In genomic region chr10:11036424-11037011, GRCh38 we compare ENCODE assay signal across 8 cellular contexts. TPM values are rescaled to one million over a fixed set of nuclear protein-coding genes. Genes with fewer than 3 reads are reported as not detected.
DNase-seq lines count a peak whose midpoint lies in the region; ATAC-seq, FAIRE-seq and TF ChIP-seq lines count a peak whose summit lies in the region.

No MANE protein-coding gene starts in this region.

- POLR2A ChIA-PET in HEK293T (lab: Yijun Ruan, JAX) = interaction anchor here (2.2 kb wide), 1 partner anchor 18 kb away, joined by 14 read pairs; the partner anchor contains the start of gene CELF2

- H3K36me3 Mint-ChIP-seq in activated CD4-positive, alpha-beta T cell treated with anti-CD3 and anti-CD28 coated beads, Interleukin-2, amount 10 ng/mL, durations not matched to agents 24 days and 14 days (ENCODE audit: low read depth) = no peaks in the 10 kb centered on the region

- no peaks in the 10 kb centered on the region for H3K9me3 Mint-ChIP-seq in activated CD4-positive, alpha-beta T cell treated with anti-CD3 and anti-CD28 coated beads, Interleukin-2, amount 10 ng/mL, durations not matched to agents 24 days and 14 days

- no peak overlapping the region for H3K9ac ChIP-seq in kidney (ENCODE audit: low read length in 2 of 2)

- FAIRE-seq in kidney (lab: Jason Lieb, UNC) = no peak

- CTCF ChIA-PET in HEK293T (lab: Yijun Ruan, JAX) = interaction anchor here (0.6 to 2.3 kb wide), 3 partner anchors 10 to 462 kb away, joined by 3 to 8 read pairs (median 5); no protein-coding TSS in a partner anchor

- H3K4me3 ChIP-seq in astrocyte of the cerebellum (ENCODE audit: low read depth, low read length) (no peak overlapping the region), kidney (ENCODE audit: low read length in 2 of 2) (no peak overlapping the region)

- no peak overlapping the region for H3K27ac Mint-ChIP-seq in activated CD4-positive, alpha-beta T cell treated with anti-CD3 and anti-CD28 coated beads, Interleukin-2, amount 10 ng/mL, durations not matched to agents 24 days and 14 days

- peaks cover 2% of the 10 kb centered on the region for H3K4me1 Mint-ChIP-seq in activated CD4-positive, alpha-beta T cell treated with anti-CD3 and anti-CD28 coated beads, Interleukin-2, amount 10 ng/mL, durations not matched to agents 24 days and 14 days

- H3K4me3 Mint-ChIP-seq in activated CD4-positive, alpha-beta T cell treated with anti-CD3 and anti-CD28 coated beads, Interleukin-2, amount 10 ng/mL, durations not matched to agents 24 days and 14 days = no peak overlapping the region

- H3K9me3 ChIP-seq in kidney (ENCODE audit: control insufficient read depth in 1 of 2, low read length in 2 of 2) = no peaks in the 10 kb centered on the region

- peaks cover 37% of the 10 kb centered on the region for H3K27me3 Mint-ChIP-seq in activated CD4-positive, alpha-beta T cell treated with anti-CD3 and anti-CD28 coated beads, Interleukin-2, amount 10 ng/mL, durations not matched to agents 24 days and 14 days

- peak; percentile 52 for TF ChIP-seq CTCF in astrocyte of the cerebellum (IDR thresholded peaks at IDR 0.05; ENCODE audit: low read depth, low read length, missing control alignments)
- TF ChIP-seq CTCF in kidney (IDR thresholded peaks at IDR 0.05; ENCODE audit: borderline replicate concordance, extremely low read depth, insufficient read depth) = peak; percentile 29

- H3K4me1 ChIP-seq in kidney (ENCODE audit: control insufficient read depth in 1 of 2, insufficient read depth in 1 of 2, low read depth in 1 of 2, low read length in 2 of 2) = no peaks in the 10 kb centered on the region

- in situ Hi-C loops in astrocyte of the cerebellum (cut with HindIII; ENCODE audit: low sequenced_read_pairs) = no loop called here

- ATAC-seq in HG03432 (IDR thresholded peaks at IDR 0.05; ENCODE audit: unreplicated experiment) (no peak), GM18502 (IDR thresholded peaks at IDR 0.05; ENCODE audit: poor library complexity, unreplicated experiment) (no peak), GM18498 (IDR thresholded peaks at IDR 0.05; ENCODE audit: unreplicated experiment) (no peak)

- H3K36me3 ChIP-seq in kidney (ENCODE audit: control insufficient read depth in 1 of 2, insufficient read depth in 2 of 2, low read length in 2 of 2) = no peaks in the 10 kb centered on the region

- DNase-seq in AG08396 (ENCODE audit: low spot score) (peak; percentile 49), HEK293T (ENCODE audit: extremely low spot score) (peak; percentile 62), astrocyte of the cerebellum (ENCODE audit: low read depth) (peak; percentile 26), kidney (no peak)
- DNase-seq in activated CD4-positive, alpha-beta T cell treated with anti-CD3 and anti-CD28 coated beads, Interleukin-2, amount 10 ng/mL, durations not matched to agents 24 days and 14 days = no peak

- no peak overlapping the region for H3K27ac ChIP-seq in kidney (ENCODE audit: low read depth in 2 of 2, low read length in 2 of 2)

- intact Hi-C loops in kidney (cut with DNase I) = no loop called here
- intact Hi-C loops in activated CD4-positive, alpha-beta T cell treated with anti-CD3 and anti-CD28 coated beads, Interleukin-2, amount 10 ng/mL, durations not matched to agents 24 days and 14 days (cut with micrococcal nuclease) = no loop called here

TF ChIP-seq in HEK293T, 16 proteins besides CTCF, POLR2A, EP300 and RAD21:
- no peak for TF ChIP-seq SP1 (IDR thresholded peaks at IDR 0.05)
- no peak for TF ChIP-seq HDGF (IDR thresholded peaks at IDR 0.05; ENCODE audit: borderline replicate concordance)
- TF ChIP-seq SUZ12 (IDR thresholded peaks at IDR 0.05) = no peak
- TF ChIP-seq ARNT (IDR thresholded peaks at IDR 0.05) = no peak
- TF ChIP-seq FOXM1 (IDR thresholded peaks at IDR 0.05; ENCODE audit: borderline replicate concordance) = no peak
- no peak for TF ChIP-seq ZNF384 (IDR thresholded peaks at IDR 0.05)
- TF ChIP-seq NFRKB (IDR thresholded peaks at IDR 0.05) = no peak
- TF ChIP-seq TARDBP (IDR thresholded peaks at IDR 0.05) = no peak
- no peak for TF ChIP-seq CTBP1 (IDR thresholded peaks at IDR 0.05; ENCODE audit: borderline replicate concordance)
- no peak for TF ChIP-seq LEF1 (IDR thresholded peaks at IDR 0.05; ENCODE audit: borderline replicate concordance)
- TF ChIP-seq, protein P1, sequence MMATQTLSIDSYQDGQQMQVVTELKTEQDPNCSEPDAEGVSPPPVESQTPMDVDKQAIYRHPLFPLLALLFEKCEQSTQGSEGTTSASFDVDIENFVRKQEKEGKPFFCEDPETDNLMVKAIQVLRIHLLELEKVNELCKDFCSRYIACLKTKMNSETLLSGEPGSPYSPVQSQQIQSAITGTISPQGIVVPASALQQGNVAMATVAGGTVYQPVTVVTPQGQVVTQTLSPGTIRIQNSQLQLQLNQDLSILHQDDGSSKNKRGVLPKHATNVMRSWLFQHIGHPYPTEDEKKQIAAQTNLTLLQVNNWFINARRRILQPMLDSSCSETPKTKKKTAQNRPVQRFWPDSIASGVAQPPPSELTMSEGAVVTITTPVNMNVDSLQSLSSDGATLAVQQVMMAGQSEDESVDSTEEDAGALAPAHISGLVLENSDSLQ (IDR thresholded peaks at IDR 0.05) = no peak
- TF ChIP-seq FOXA1 (IDR thresholded peaks at IDR 0.05) = no peak
- TF ChIP-seq BHLHE40 (IDR thresholded peaks at IDR 0.05; ENCODE audit: borderline replicate concordance) = no peak
- TF ChIP-seq ELF4 (IDR thresholded peaks at IDR 0.05) = no peak
- no peak for TF ChIP-seq L3MBTL2 (conservative IDR thresholded peaks at IDR 0.05)
- TF ChIP-seq FOXK2 (IDR thresholded peaks at IDR 0.05) = no peak
TF ChIP-seq in HEK293T: peak in this region for 0.

RNA-seq across cellular contexts. Expression of gene CELF2, which starts 18.8 kb away (rescaled TPM):
- 39.2 TPM for total RNA-seq in kidney
- polyA plus RNA-seq in kidney (ENCODE audit: insufficient read depth, low read depth, low replicate concordance) = 1.7 TPM
- total RNA-seq in activated CD4-positive, alpha-beta T cell treated with anti-CD3 and anti-CD28 coated beads, Interleukin-2, amount 10 ng/mL, durations not matched to agents 24 days and 14 days = 95.5 and 98.4 TPM in 2 replicates

Comparison
In these comparisons a context has a peak if more than half of its experiments do, and no peak if none do; other contexts are left out.
1. DNase-seq: peak in AG08396 (single experiment), HEK293T (single experiment) and astrocyte of the cerebellum (single experiment); none in kidney (single experiment) and activated CD4-positive, alpha-beta T cell treated with anti-CD3 and anti-CD28 coated beads, Interleukin-2, amount 10 ng/mL, durations not matched to agents 24 days and 14 days (single experiment).